Comparison of ENCODE assay signal across 8 cellular contexts in the genomic region with DNA sequence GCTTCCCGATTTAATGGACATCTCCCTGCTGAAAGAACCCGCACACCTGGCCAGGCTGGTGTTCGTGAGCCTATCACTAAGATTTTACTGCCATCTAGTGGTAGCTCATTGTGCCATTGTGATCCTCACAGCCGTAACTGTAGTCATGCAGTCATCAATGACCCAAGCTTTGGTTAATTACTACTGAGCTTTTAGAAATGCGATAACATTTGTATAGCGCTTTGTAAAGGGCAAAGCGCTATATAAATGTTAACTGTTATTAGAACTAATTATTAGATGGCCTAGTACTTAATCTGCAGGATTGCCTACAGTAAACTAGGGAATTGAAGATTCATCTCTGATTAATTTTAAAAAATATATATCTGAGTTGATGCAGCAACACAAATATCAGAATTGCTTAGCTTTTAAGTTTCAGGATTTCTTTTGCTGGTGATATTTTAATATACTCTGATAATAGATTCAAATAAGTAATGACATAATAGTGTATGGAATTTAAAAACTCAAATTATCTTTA.
A peak's percentile ranks its signal among the peaks of the same experiment; 100 is the strongest.
DNase-seq lines count a peak whose midpoint lies in the region; ATAC-seq and TF ChIP-seq lines count a peak whose summit lies in the region.

No MANE protein-coding gene starts in this region.

- WGBS in liver: 5% methylated on average over 7 of the region's 7 CpGs

- H3K9ac ChIP-seq in liver (ENCODE audit: low read depth in 1 of 2, low read length in 2 of 2): no peak overlapping the region

- peak; percentile 86 for TF ChIP-seq CTCF in BJ (IDR thresholded peaks at IDR 0.05; ENCODE audit: insufficient read depth, low read depth, low read length)
- peak; percentile 95 for TF ChIP-seq CTCF in choroid plexus epithelial cell (conservative IDR thresholded peaks at IDR 0.05; ENCODE audit: low read depth, low read length)
- TF ChIP-seq CTCF in liver (IDR thresholded peaks at IDR 0.05; ENCODE audit: low read depth, low read length, missing input control): peak; percentile 83

- no peak overlapping the region for H3K4me3 ChIP-seq in BJ (ENCODE audit: low read depth, low read length)
- no peak overlapping the region for H3K4me3 ChIP-seq in choroid plexus epithelial cell (ENCODE audit: low read depth, low read length)
- no peak overlapping the region for H3K4me3 ChIP-seq in liver (ENCODE audit: low read depth in 1 of 3, low read length in 3 of 3)

- DNase-seq in BJ (ENCODE audit: low read depth): no peak
- peak; percentile 21 for DNase-seq in GM19238 (ENCODE audit: insufficient read length, low spot score)
- DNase-seq in NCI-H2171 treated with DMSO at 0.1 percent for 48 hours (lab: John Stamatoyannopoulos, UW): peak; percentile 68
- peak; percentile 36 for DNase-seq in activated CD4-positive, CD25-positive, alpha-beta regulatory T cell treated with anti-CD3 and anti-CD28 coated beads, Interleukin-2, amount 50 U/mL, for 72 hours
- DNase-seq in choroid plexus epithelial cell (ENCODE audit: low read depth): peak; percentile 83
- peak; percentile 22 for DNase-seq in stimulated activated CD8-positive, alpha-beta memory T cell treated with anti-CD3 and anti-CD28 coated beads, Interleukin-12 subunit alpha, Interleukin-12 subunit beta, amount 100 ng/mL, for 1 hour (ENCODE audit: low read depth)

- no peaks in the 10 kb centered on the region for H3K9me3 ChIP-seq in liver (ENCODE audit: control insufficient read depth in 4 of 4, low read length in 3 of 4)

- ATAC-seq in HG03175 (IDR thresholded peaks at IDR 0.05; ENCODE audit: unreplicated experiment): peak; percentile 99

- H3K27ac ChIP-seq in liver (ENCODE audit: low read depth in 1 of 2, low read length in 2 of 2): no peak overlapping the region

- TF ChIP-seq RAD21 in liver (IDR thresholded peaks at IDR 0.05): peak; percentile 96 to 99

- CTCF ChIA-PET in BJ (lab: Yijun Ruan, JAX): interaction anchor here (0.7 to 8.5 kb wide), 29 partner anchors 8 to 1019 kb away, joined by 3 to 103 read pairs (median 5); partner anchors contain the start of gene MLLT3

- no peaks in the 10 kb centered on the region for H3K4me1 ChIP-seq in liver (ENCODE audit: control insufficient read depth in 4 of 4, insufficient read depth in 4 of 4, low read length in 3 of 4)

- POLR2A ChIA-PET in BJ (lab: Charles Lee): no interaction called here

- H3K36me3 ChIP-seq in BJ (ENCODE audit: control insufficient read depth, insufficient read depth, low read length) (no peaks in the 10 kb centered on the region), liver (ENCODE audit: control insufficient read depth in 4 of 4, insufficient read depth in 3 of 4, low read depth in 1 of 4, low read length in 3 of 4) (no peaks in the 10 kb centered on the region)

- no peaks in the 10 kb centered on the region for H3K27me3 ChIP-seq in BJ (ENCODE audit: control insufficient read depth, insufficient read depth, low read length)
- no peaks in the 10 kb centered on the region for H3K27me3 ChIP-seq in liver (ENCODE audit: control insufficient read depth in 4 of 4, insufficient read depth in 4 of 4, low read length in 3 of 4)

TF ChIP-seq in liver, 16 proteins besides CTCF, POLR2A, EP300 and RAD21:
- TF ChIP-seq NR2F2 (IDR thresholded peaks at IDR 0.05): no peak
- TF ChIP-seq ZBTB33 (IDR thresholded peaks at IDR 0.05): no peak
- TF ChIP-seq YY1 (IDR thresholded peaks at IDR 0.05): no peak
- TF ChIP-seq HNF4A (conservative IDR thresholded peaks at IDR 0.05): no peak
- no peak for TF ChIP-seq EGR1 (IDR thresholded peaks at IDR 0.05; ENCODE audit: low read depth in 2 of 2)
- no peak for TF ChIP-seq FOXA1 (IDR thresholded peaks at IDR 0.05)
- TF ChIP-seq HNF4G (IDR thresholded peaks at IDR 0.05): no peak
- no peak for TF ChIP-seq REST (IDR thresholded peaks at IDR 0.05)
- no peak for TF ChIP-seq FOXA2 (IDR thresholded peaks at IDR 0.05)
- TF ChIP-seq SP1 (IDR thresholded peaks at IDR 0.05): no peak
- no peak for TF ChIP-seq TAF1 (conservative IDR thresholded peaks at IDR 0.05)
- no peak for TF ChIP-seq GABPA (IDR thresholded peaks at IDR 0.05 in 1 of 2, conservative IDR thresholded peaks at IDR 0.05 in 1 of 2)
- TF ChIP-seq JUND (IDR thresholded peaks at IDR 0.05): no peak
- TF ChIP-seq, protein P1, sequence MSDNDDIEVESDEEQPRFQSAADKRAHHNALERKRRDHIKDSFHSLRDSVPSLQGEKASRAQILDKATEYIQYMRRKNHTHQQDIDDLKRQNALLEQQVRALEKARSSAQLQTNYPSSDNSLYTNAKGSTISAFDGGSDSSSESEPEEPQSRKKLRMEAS (IDR thresholded peaks at IDR 0.05): no peak
- no peak for TF ChIP-seq RXRA (IDR thresholded peaks at IDR 0.05)
- no peak for TF ChIP-seq ATF3 (IDR thresholded peaks at IDR 0.05)
